ENCODE assay signal across 2 cellular contexts in the genomic region with DNA sequence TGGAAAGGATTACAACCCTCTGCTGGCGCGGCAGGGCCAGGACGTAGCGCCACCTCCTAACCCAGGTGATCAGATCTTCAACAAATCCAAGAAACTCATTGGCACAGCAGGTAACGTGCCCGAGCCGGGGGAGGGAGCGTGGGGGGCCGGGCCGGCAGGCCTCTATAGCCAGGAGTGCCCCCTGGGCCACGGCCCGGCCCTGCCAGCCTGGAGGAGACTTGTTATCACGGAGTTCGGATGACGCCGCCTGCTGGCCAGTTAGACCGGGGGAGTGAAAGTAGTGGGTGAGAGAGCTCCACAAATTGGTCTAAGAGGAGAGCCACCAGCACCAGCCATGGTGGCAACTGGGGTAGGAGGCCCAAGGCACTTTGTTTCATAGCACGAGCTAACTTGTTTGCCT.
TF ChIP-seq lines count a peak whose summit lies in the region.

No MANE protein-coding gene starts in this region.

TF ChIP-seq in A549, 52 proteins besides CTCF, POLR2A, EP300 and RAD21:
- TF ChIP-seq MAFK (IDR thresholded peaks at IDR 0.05; ENCODE audit: partially characterized antibody) (no peak), ZFP36 (IDR thresholded peaks at IDR 0.05; ENCODE audit: borderline replicate concordance, partially characterized antibody) (no peak), SMC3 (IDR thresholded peaks at IDR 0.05) (0 out of 3 replicates have a peak, but pooled peaks have one; percentile 23), FOSB (CRISPR knock-in tag; IDR thresholded peaks at IDR 0.05) (no peak)
- TF ChIP-seq, protein P1, sequence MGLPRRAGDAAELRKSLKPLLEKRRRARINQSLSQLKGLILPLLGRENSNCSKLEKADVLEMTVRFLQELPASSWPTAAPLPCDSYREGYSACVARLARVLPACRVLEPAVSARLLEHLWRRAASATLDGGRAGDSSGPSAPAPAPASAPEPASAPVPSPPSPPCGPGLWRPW (IDR thresholded peaks at IDR 0.05): no peak
TF ChIP-seq in A549: peak in this region for 1.

TF ChIP-seq in K562, 482 proteins besides CTCF, POLR2A, EP300 and RAD21:
- TF ChIP-seq TEAD4 (IDR thresholded peaks at IDR 0.05; ENCODE audit: low read length): no peak
- no peak for TF ChIP-seq TEAD4 (CRISPR knock-in tag; IDR thresholded peaks at IDR 0.05; ENCODE audit: borderline replicate concordance)
- peak; percentile 58 for TF ChIP-seq RBM22 (IDR thresholded peaks at IDR 0.05; ENCODE audit: low read depth, low read length, poor library complexity, severe bottlenecking)
